ENCODE assay signal across 18 cellular contexts in the genomic region with DNA sequence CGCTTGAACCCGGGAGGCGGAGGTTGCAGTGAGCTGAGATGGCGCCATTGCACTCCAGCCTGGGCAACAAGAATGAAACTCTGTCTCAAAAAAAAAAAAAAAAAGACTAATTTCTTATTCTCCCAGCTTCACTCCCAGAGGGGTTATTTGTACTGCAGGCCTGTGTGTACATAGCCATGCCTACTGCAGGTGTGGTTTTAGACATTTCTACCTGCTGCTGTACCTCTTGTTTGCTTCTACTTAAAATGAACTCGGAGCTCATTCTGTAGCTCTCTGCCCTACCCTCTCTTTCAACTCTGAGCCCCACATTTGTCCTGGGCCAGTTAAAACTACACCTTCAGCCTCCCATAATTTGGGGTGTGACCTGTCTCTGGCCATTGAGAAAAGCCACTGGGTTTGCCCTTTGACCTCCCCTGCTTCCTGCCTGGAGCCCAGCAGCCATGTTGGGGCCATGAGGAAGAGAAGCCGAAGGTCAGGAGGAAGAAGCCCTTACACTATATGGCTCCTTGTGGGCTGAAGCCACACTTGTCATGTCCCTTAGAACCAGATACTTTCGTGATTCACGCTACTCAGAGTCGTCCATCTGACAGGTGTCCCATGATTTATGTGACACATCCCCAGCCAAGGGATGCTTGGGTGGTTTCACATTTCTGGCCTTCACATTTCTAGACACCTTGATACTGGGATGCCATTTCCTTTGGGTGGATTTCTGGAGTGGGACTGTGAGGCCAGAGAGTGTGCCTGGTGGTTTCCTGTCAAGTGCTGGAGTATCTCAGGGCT. TPM values are rescaled to one million over a fixed set of nuclear protein-coding genes. Genes with fewer than 3 reads are reported as not detected.
A peak's percentile ranks its signal among the peaks of the same experiment; 100 is the strongest.
DNase-seq lines count a peak whose midpoint lies in the region; ATAC-seq, FAIRE-seq and TF ChIP-seq lines count a peak whose summit lies in the region.
"Had no signal": no experiment of that assay in that cellular context is flagged by ENCODE, and none has a peak within 500 bp of the region (broad histone marks: within the 10 kb centered on the region; RNA-seq: fewer than 3 reads in every experiment).

No MANE protein-coding gene starts in this region.

- peaks cover 7% of the 10 kb centered on the region; the same call in 1 of the 3 replicates for H3K36me3 ChIP-seq in K562 (ENCODE audit: control insufficient read depth, insufficient read depth, low read length)
- H3K36me3 ChIP-seq: gastroesophageal sphincter had no signal

- WGBS in K562 (ENCODE audit: insufficient coverage, low coverage, missing lambda C conversion rate): 71% methylated on average over 8 of the region's 9 CpGs

- no TSS peak for BruUV-seq in K562 (replicated peaks; lab: Mats Ljungman, UMichigan)

- H3K4me3 Mint-ChIP-seq in natural killer cell treated with Interleukin-12 subunit alpha and Interleukin-12 subunit beta and Interleukin-15 and Interleukin-18, amount 100 ng/mL, for 72 hours: no peak overlapping the region
- no peak overlapping the region for H3K4me3 Mint-ChIP-seq in natural killer cell
- peak overlapping the region in 1 of 10 donors; percentile 29 for H3K4me3 Mint-ChIP-seq in naive thymus-derived CD8-positive, alpha-beta T cell

- TF ChIP-seq CTCF in natural killer cell (IDR thresholded peaks at IDR 0.05) (no peak), K562 (IDR thresholded peaks at IDR 0.05 in 2 of 3, conservative IDR thresholded peaks at IDR 0.05 in 1 of 3; ENCODE audit: insufficient read depth in 2 of 3, low read depth in 1 of 3, low read length in 3 of 3) (no peak)

- no peak for ATAC-seq in natural killer cell treated with Interleukin-12 subunit alpha and Interleukin-12 subunit beta and Interleukin-15 and Interleukin-18, amount 100 ng/mL, for 72 hours
- ATAC-seq in natural killer cell (no peak), K562 (no peak; the same call in 2 of the 3 replicates)
- no peak for ATAC-seq in naive thymus-derived CD8-positive, alpha-beta T cell
- ATAC-seq: gastroesophageal sphincter, HCT116 had no signal

- CTCF ChIA-PET in K562 (lab: Yijun Ruan, JAX; ENCODE audit: low intra/inter-chr PET ratio): no interaction called here

- in situ Hi-C loops in K562 (cut with MboI): no loop called here

- H3K4me1 Mint-ChIP-seq in natural killer cell treated with Interleukin-12 subunit alpha and Interleukin-12 subunit beta and Interleukin-15 and Interleukin-18, amount 100 ng/mL, for 72 hours (ENCODE audit: low read depth in 2 of 2): peaks cover 15% of the 10 kb centered on the region in 2 donors
- peaks cover 5 to 12% of the 10 kb centered on the region in 2 donors for H3K4me1 Mint-ChIP-seq in natural killer cell
- H3K4me1 Mint-ChIP-seq in naive thymus-derived CD8-positive, alpha-beta T cell: peaks cover 14 to 52% (median 30%) of the 10 kb centered on the region in 4 donors

- no peaks in the 10 kb centered on the region for H4K20me1 ChIP-seq in K562 (replicated peaks; ENCODE audit: control insufficient read depth, insufficient read depth, low read length)
- H4K20me1 ChIP-seq: BLaER1 treated with 17β-estradiol and CSF1 and Interleukin-3, amounts not matched to agents 10 nM and 100 nM had no signal

- peaks cover 0 to 16% of the 10 kb centered on the region in 2 donors for H3K27me3 Mint-ChIP-seq in natural killer cell treated with Interleukin-12 subunit alpha and Interleukin-12 subunit beta and Interleukin-15 and Interleukin-18, amount 100 ng/mL, for 72 hours
- peaks cover 7 to 20% of the 10 kb centered on the region in 2 donors for H3K27me3 Mint-ChIP-seq in natural killer cell (ENCODE audit: low read depth in 2 of 2)
- no peaks in the 10 kb centered on the region for H3K27me3 Mint-ChIP-seq in naive thymus-derived CD8-positive, alpha-beta T cell

- H3K4me1 ChIP-seq in K562 (replicated peaks in 1 of 2; ENCODE audit: control insufficient read depth in 2 of 2, insufficient read depth in 2 of 2, low read length in 2 of 2): peaks cover 8% of the 10 kb centered on the region in 2 experiments; a peak in 4 of 5 replicates
- H3K4me1 ChIP-seq: gastroesophageal sphincter had no signal

- no peaks in the 10 kb centered on the region; the same call in 1 of the 2 replicates for H3K9me3 ChIP-seq in K562 (replicated peaks; ENCODE audit: control insufficient read depth, insufficient read depth, low read depth, low read length)

- no peak overlapping the region for H3K9ac ChIP-seq in K562 (ENCODE audit: insufficient read depth in 1 of 2, low read depth in 2 of 2, low read length in 2 of 2)
- H3K9ac ChIP-seq: BLaER1 treated with 17β-estradiol and CSF1 and Interleukin-3, amounts not matched to agents 10 nM and 100 nM; KMS-11 had no signal

- FAIRE-seq in K562 (lab: Jason Lieb, UNC): no peak
- no peak for FAIRE-seq in frontal cortex (lab: Jason Lieb, UNC)
- FAIRE-seq: endothelial cell of umbilical vein had no signal

- peaks cover 3% of the 10 kb centered on the region for H3K9me3 Mint-ChIP-seq in natural killer cell treated with Interleukin-12 subunit alpha and Interleukin-12 subunit beta and Interleukin-15 and Interleukin-18, amount 100 ng/mL, for 72 hours
- no peaks in the 10 kb centered on the region for H3K9me3 Mint-ChIP-seq in natural killer cell
- no peaks in the 10 kb centered on the region for H3K9me3 Mint-ChIP-seq in naive thymus-derived CD8-positive, alpha-beta T cell

- intact Hi-C loops in natural killer cell (cut with micrococcal nuclease) (no loop called here), K562 (cut with micrococcal nuclease) (no loop called here)

- H3K36me3 Mint-ChIP-seq in natural killer cell treated with Interleukin-12 subunit alpha and Interleukin-12 subunit beta and Interleukin-15 and Interleukin-18, amount 100 ng/mL, for 72 hours: peaks cover 5% of the 10 kb centered on the region
- no peaks in the 10 kb centered on the region for H3K36me3 Mint-ChIP-seq in natural killer cell
- H3K36me3 Mint-ChIP-seq in naive thymus-derived CD8-positive, alpha-beta T cell: peaks cover 0 to 60% (median 17%) of the 10 kb centered on the region in 3 donors

- H3K79me2 ChIP-seq in K562 (ENCODE audit: control insufficient read depth, insufficient read depth, low read length): no peaks in the 10 kb centered on the region

- H2AFZ ChIP-seq in K562 (ENCODE audit: low read depth, low read length): no peak overlapping the region

- H3K27me3 ChIP-seq in K562 (ENCODE audit: control insufficient read depth in 2 of 2, insufficient read depth in 2 of 2, low read length in 2 of 2): no peaks in the 10 kb centered on the region
- H3K27me3 ChIP-seq: BLaER1 treated with 17β-estradiol and CSF1 and Interleukin-3, amounts not matched to agents 10 nM and 100 nM; gastroesophageal sphincter had no signal

- TF ChIP-seq EP300 in K562 (IDR thresholded peaks at IDR 0.05; ENCODE audit: low read length): no peak

- H3K27ac ChIP-seq in K562 (ENCODE audit: extremely low read depth, low read depth, low read length): no peak overlapping the region
- H3K27ac ChIP-seq: gastroesophageal sphincter, KMS-11 had no signal

- DNase-seq in natural killer cell treated with Interleukin-12 subunit alpha and Interleukin-12 subunit beta and Interleukin-15 and Interleukin-18, amount 100 ng/mL, for 72 hours (ENCODE audit: low spot score): peak; percentile 26
- DNase-seq in natural killer cell: no peak
- DNase-seq in K562 (ENCODE audit: extremely low read depth in 1 of 4, low spot score in 3 of 4): no peak
- peak in 1 of 10 donors; percentile 56 for DNase-seq in naive thymus-derived CD8-positive, alpha-beta T cell
- no peak for DNase-seq in DMS79 (lab: John Stamatoyannopoulos, UW)
- no peak for DNase-seq in frontal cortex (ENCODE audit: low spot score in 2 of 2)
- DNase-seq in NCI-H2171 treated with DMSO at 0.1 percent for 48 hours (lab: John Stamatoyannopoulos, UW): no peak
- DNase-seq: activated CD4-positive, CD25-positive, alpha-beta regulatory T cell; caudate nucleus; EL; midbrain; NCI-H1930; NCI-H526 treated with DMSO at 0.1 percent for 48 hours had no signal

- peak overlapping the region in 1 of 2 donors; percentile 54 for H3K27ac Mint-ChIP-seq in natural killer cell treated with Interleukin-12 subunit alpha and Interleukin-12 subunit beta and Interleukin-15 and Interleukin-18, amount 100 ng/mL, for 72 hours
- no peak overlapping the region for H3K27ac Mint-ChIP-seq in natural killer cell
- peak overlapping the region in 9 of 10 donors; percentile 2 to 88 (median 60) for H3K27ac Mint-ChIP-seq in naive thymus-derived CD8-positive, alpha-beta T cell

- POLR2A ChIA-PET in K562 (lab: Yijun Ruan, JAX): interaction anchor here (0.5 to 1.0 kb wide), 3 partner anchors 8 to 91 kb away, joined by 3 to 5 read pairs (median 4); no protein-coding TSS in a partner anchor
- POLR2A ChIA-PET in naive thymus-derived CD8-positive, alpha-beta T cell (lab: Charles Lee): interaction anchor here (0.6 to 6.6 kb wide), 5 partner anchors 10 to 61 kb away, joined by 3 to 50 read pairs (median 3); a partner anchor contains a TSS

- no peak for TF ChIP-seq RAD21 in K562 (CRISPR knock-in tag; conservative IDR thresholded peaks at IDR 0.05 in 1 of 2, IDR thresholded peaks at IDR 0.05 in 1 of 2)

- no peak for TF ChIP-seq POLR2A in K562 (conservative IDR thresholded peaks at IDR 0.05)

- H3K9me1 ChIP-seq in K562 (ENCODE audit: control insufficient read depth, insufficient read depth, low read length): no peaks in the 10 kb centered on the region

- no peak overlapping the region for H3K4me2 ChIP-seq in K562 (ENCODE audit: insufficient read depth, low read length)
- H3K4me2 ChIP-seq: KMS-11 had no signal

- H3K4me3 ChIP-seq in K562: no peak overlapping the region
- H3K4me3 ChIP-seq: BLaER1 treated with 17β-estradiol and CSF1 and Interleukin-3, amounts not matched to agents 10 nM and 100 nM; gastroesophageal sphincter had no signal

RNA-seq across cellular contexts. Expression of a gene that starts 9.4 kb away (rescaled TPM):
- total RNA-seq in natural killer cell treated with Interleukin-12 subunit alpha and Interleukin-12 subunit beta and Interleukin-15 and Interleukin-18, amount 100 ng/mL, for 72 hours: 10 to 100 TPM; 21.7 to 23.4 TPM
- total RNA-seq in natural killer cell (10 to 100 TPM; 30.7 to 49.1 (median 42.6) TPM), K562 (2014; rRNA removed) (34.9 and 35.3 TPM in 2 replicates), K562 (2014; rRNA removed; fragmentation: Illumina TruSeq; extraction: Trizol) (2.7 and 2.9 TPM in 2 replicates), K562 (2015; rRNA removed; fragmentation: Illumina TruSeq; extraction: Trizol) (13.0 and 14.6 TPM in 2 replicates), K562 (2021) (18.6 and 23.4 TPM in 2 replicates), frontal cortex (14.3 TPM)
- total RNA-seq in K562 (2011; cell fraction: chromatin; rRNA removed; ENCODE audit: low replicate concordance): 5.1 and 21.8 TPM in 2 replicates
- 24.3 and 26.3 TPM in 2 replicates for total RNA-seq in K562 (2011; cell fraction: nucleolus; rRNA removed)
- total RNA-seq in K562 (2011; cell fraction: nucleoplasm; rRNA removed): 14.4 and 20.2 TPM in 2 replicates
- polyA plus RNA-seq in K562 (2011; rRNA removed) (15.9 and 23.7 TPM in 2 replicates), K562 (2014; fragmentation: Illumina TruSeq; extraction: Trizol) (5.3 and 13.8 TPM in 2 replicates), K562 (2014; fragmentation: Nextera tagmentation; extraction: Ambion mirVana) (1 to 10 TPM in 1 of 2 experiments, under 1 TPM in 1; 0.90 to 2.1 TPM), K562 (2014; rRNA removed) (30.7 and 35.3 TPM in 2 replicates)
- 40.2 and 99.4 TPM in 2 replicates for polyA plus RNA-seq in K562 (2011; cell fraction: cytosol; rRNA removed)
- polyA plus RNA-seq in K562 (2011; cell fraction: nucleus; rRNA removed): 36.2 and 60.4 TPM in 2 replicates
- polyA plus RNA-seq in K562 (2012): 19.5 and 30.7 TPM in 2 replicates
- 2.4 and 3.3 TPM in 2 replicates for polyA minus RNA-seq in K562 (2011; rRNA and poly(A)+ RNA removed)
- 4.8 and 7.6 TPM in 2 replicates for polyA minus RNA-seq in K562 (2011; cell fraction: cytosol; rRNA and poly(A)+ RNA removed)
- polyA minus RNA-seq in K562 (2011; cell fraction: nucleus; rRNA and poly(A)+ RNA removed): 7.4 and 8.0 TPM in 2 replicates
- total RNA-seq in naive thymus-derived CD8-positive, alpha-beta T cell: 10 to 100 TPM; 68.9 to 71.2 TPM
- 10 to 100 TPM; 56.3 to 62.9 (median 56.9) TPM for polyA plus RNA-seq in naive thymus-derived CD8-positive, alpha-beta T cell

RNA-seq across cellular contexts. Expression of a gene that starts 28.1 kb away (rescaled TPM):
- total RNA-seq in natural killer cell treated with Interleukin-12 subunit alpha and Interleukin-12 subunit beta and Interleukin-15 and Interleukin-18, amount 100 ng/mL, for 72 hours: 1 to 10 TPM in 1 of 2 donors, under 1 TPM in 1; 0.67 to 3.3 TPM
- total RNA-seq in natural killer cell: 1 to 10 TPM; 1.2 to 2.1 (median 1.8) TPM
- 2.7 and 10.6 TPM in 2 replicates for total RNA-seq in K562 (2011; cell fraction: chromatin; rRNA removed; ENCODE audit: low replicate concordance)
- 16.3 and 18.3 TPM in 2 replicates for total RNA-seq in K562 (2011; cell fraction: nucleolus; rRNA removed)
- total RNA-seq in K562 (2011; cell fraction: nucleoplasm; rRNA removed): 14.3 and 16.0 TPM in 2 replicates
- total RNA-seq in K562 (2014; rRNA removed): 21.7 and 30.1 TPM in 2 replicates
- 4.1 and 8.0 TPM in 2 replicates for total RNA-seq in K562 (2014; rRNA removed; fragmentation: Illumina TruSeq; extraction: Trizol)
- total RNA-seq in K562 (2015; rRNA removed; fragmentation: Illumina TruSeq; extraction: Trizol): 10.0 and 11.4 TPM in 2 replicates
- 16.9 and 18.7 TPM in 2 replicates for total RNA-seq in K562 (2021)
- polyA plus RNA-seq in K562 (2011; rRNA removed): 17.6 and 40.7 TPM in 2 replicates
- polyA plus RNA-seq in K562 (2011; cell fraction: cytosol; rRNA removed): 53.0 and 63.3 TPM in 2 replicates
- 20.3 and 22.3 TPM in 2 replicates for polyA plus RNA-seq in K562 (2011; cell fraction: nucleus; rRNA removed)
- polyA plus RNA-seq in K562 (2012): 18.1 and 49.1 TPM in 2 replicates
- 9.0 and 19.4 TPM in 2 replicates for polyA plus RNA-seq in K562 (2014; fragmentation: Illumina TruSeq; extraction: Trizol)
- polyA plus RNA-seq in K562 (2014; fragmentation: Nextera tagmentation; extraction: Ambion mirVana): 1 to 10 TPM; 1.3 to 2.2 TPM
- 18.7 and 28.1 TPM in 2 replicates for polyA plus RNA-seq in K562 (2014; rRNA removed)
- polyA minus RNA-seq in K562 (2011; rRNA and poly(A)+ RNA removed): 5.2 and 5.3 TPM in 2 replicates
- 11.0 and 25.0 TPM in 2 replicates for polyA minus RNA-seq in K562 (2011; cell fraction: cytosol; rRNA and poly(A)+ RNA removed)
- 2.0 and 4.7 TPM in 2 replicates for polyA minus RNA-seq in K562 (2011; cell fraction: nucleus; rRNA and poly(A)+ RNA removed)
- 10 to 100 TPM; 62.1 to 64.0 TPM for total RNA-seq in naive thymus-derived CD8-positive, alpha-beta T cell
- polyA plus RNA-seq in naive thymus-derived CD8-positive, alpha-beta T cell: 100 to 1,000 TPM in 2 of 3 donors, 10 to 100 TPM in 1; 86.7 to 208 (median 145) TPM
- 0.41 TPM for total RNA-seq in frontal cortex
- total RNA-seq: endothelial cell of umbilical vein had no signal
- polyA plus RNA-seq: endothelial cell of umbilical vein had no signal

RNA-seq across cellular contexts. Expression of a gene that starts 47.4 kb away (rescaled TPM):
- total RNA-seq in natural killer cell treated with Interleukin-12 subunit alpha and Interleukin-12 subunit beta and Interleukin-15 and Interleukin-18, amount 100 ng/mL, for 72 hours: 10 to 100 TPM; 20.1 to 21.9 TPM
- total RNA-seq in natural killer cell (100 to 1,000 TPM in 1 of 3 donors, 10 to 100 TPM in 2; 87.3 to 121 (median 93.8) TPM), K562 (2014; rRNA removed) (8.2 and 14.7 TPM in 2 replicates), K562 (2014; rRNA removed; fragmentation: Illumina TruSeq; extraction: Trizol) (0.77 and 1.9 TPM in 2 replicates), K562 (2015; rRNA removed; fragmentation: Illumina TruSeq; extraction: Trizol) (4.8 and 4.9 TPM in 2 replicates), K562 (2021) (8.3 and 8.4 TPM in 2 replicates), frontal cortex (2.9 TPM)
- 3.9 and 9.8 TPM in 2 replicates for total RNA-seq in K562 (2011; cell fraction: chromatin; rRNA removed; ENCODE audit: low replicate concordance)
- total RNA-seq in K562 (2011; cell fraction: nucleolus; rRNA removed): 5.9 and 7.5 TPM in 2 replicates
- total RNA-seq in K562 (2011; cell fraction: nucleoplasm; rRNA removed): 6.2 and 9.3 TPM in 2 replicates
- polyA plus RNA-seq in K562 (2011; rRNA removed) (3.2 and 5.8 TPM in 2 replicates), K562 (2014; fragmentation: Illumina TruSeq; extraction: Trizol) (7.6 and 10.8 TPM in 2 replicates), K562 (2014; fragmentation: Nextera tagmentation; extraction: Ambion mirVana) (under 1 TPM; 0.13 to 0.94 TPM), K562 (2014; rRNA removed) (8.4 and 10.7 TPM in 2 replicates)
- polyA plus RNA-seq in K562 (2011; cell fraction: cytosol; rRNA removed): 9.7 and 20.4 TPM in 2 replicates
- 4.3 and 6.6 TPM in 2 replicates for polyA plus RNA-seq in K562 (2011; cell fraction: nucleus; rRNA removed)
- polyA plus RNA-seq in K562 (2012): 9.7 and 34.7 TPM in 2 replicates
- polyA minus RNA-seq in K562 (2011; rRNA and poly(A)+ RNA removed): 1.6 and 2.2 TPM in 2 replicates
- polyA minus RNA-seq in K562 (2011; cell fraction: cytosol; rRNA and poly(A)+ RNA removed): 2.9 and 7.1 TPM in 2 replicates
- polyA minus RNA-seq in K562 (2011; cell fraction: nucleus; rRNA and poly(A)+ RNA removed): 3.5 and 6.0 TPM in 2 replicates
- total RNA-seq in naive thymus-derived CD8-positive, alpha-beta T cell: 10 to 100 TPM; 33.8 to 35.6 TPM
- 10 to 100 TPM; 78.5 to 97.6 (median 96.0) TPM for polyA plus RNA-seq in naive thymus-derived CD8-positive, alpha-beta T cell

Comparison
In these comparisons a context has a peak if more than half of its experiments do, and no peak if none do; other contexts are left out.
1. H3K27ac Mint-ChIP-seq: peak in naive thymus-derived CD8-positive, alpha-beta T cell (9 of 10); none in natural killer cell (0 of 2).